In genomic region chr13:112661291-112661690, GRCh38 we compare ENCODE assay signal across 11 cellular contexts.
"Had no signal": no experiment of that assay in that cellular context is flagged by ENCODE, and none has a peak within 500 bp of the region (broad histone marks: within the 10 kb centered on the region; RNA-seq: fewer than 3 reads in every experiment).

No MANE protein-coding gene starts in this region.

- H3K27ac ChIP-seq: GM23248 had no signal

- DNase-seq: GM23248, GOT3, H7, H9, HCEC 1CT, HFFc6 had no signal

- H3K36me3 ChIP-seq: HAP-1 had no signal

- H2AFZ ChIP-seq: GM23248, GM23338 had no signal

- H3K9me3 ChIP-seq: HAP-1 had no signal

- H3K4me1 ChIP-seq: HAP-1 had no signal

- ATAC-seq: GM23338, HCT116 had no signal

- H3K4me3 ChIP-seq: GM23248, GM23338, HAP-1 had no signal

- H3K4me2 ChIP-seq: GM23338 had no signal

- FAIRE-seq: H1, H54 had no signal

- H3K9ac ChIP-seq: GM23248 had no signal
